Comparison of ENCODE assay signal across 25 cellular contexts in genomic region chr12:44795970-44796369, GRCh38.
"Had no signal": no experiment of that assay in that cellular context is flagged by ENCODE, and none has a peak within 500 bp of the region (broad histone marks: within the 10 kb centered on the region; RNA-seq: fewer than 3 reads in every experiment).

No MANE protein-coding gene starts in this region.

- H3K27me3 ChIP-seq: colonic mucosa, esophagus squamous epithelium, gastrocnemius medialis, heart right ventricle, left lung had no signal

- H3K36me3 ChIP-seq: colonic mucosa, esophagus squamous epithelium, gastrocnemius medialis, heart right ventricle, left lung, lower lobe of right lung had no signal

- FAIRE-seq: endometrium, islet of Langerhans, keratinocyte had no signal

- H3K9me3 ChIP-seq: colonic mucosa, esophagus squamous epithelium, gastrocnemius medialis, left lung, lower lobe of right lung, mucosa of descending colon had no signal

- H3K27ac ChIP-seq: colonic mucosa, epithelial cell of prostate, esophagus squamous epithelium, gastrocnemius medialis, heart right ventricle, left lung, lower lobe of right lung had no signal

- ATAC-seq: effector memory CD8-positive, alpha-beta T cell; esophagus mucosa; gastrocnemius medialis; heart right ventricle; left cardiac atrium; left lung; left ventricle myocardium superior; lower lobe of right lung; mucosa of descending colon had no signal

- DNase-seq: colonic mucosa; cortex of kidney; effector CD8-positive, alpha-beta T cell; effector memory CD8-positive, alpha-beta T cell; endodermal cell; erythroblast; esophagus squamous epithelium; foreskin fibroblast; foreskin melanocyte; gastrocnemius medialis; glutamatergic neuron; head of caudate nucleus; heart right ventricle; hippocampal formation; left cardiac atrium; left lung; left ventricle myocardium superior; lower lobe of right lung; mesenchymal stem cell; mucosa of descending colon had no signal

- H3K4me1 ChIP-seq: colonic mucosa, esophagus squamous epithelium, gastrocnemius medialis, heart right ventricle, left lung, lower lobe of right lung had no signal

- H3K4me3 ChIP-seq: colonic mucosa, esophagus squamous epithelium, gastrocnemius medialis, heart right ventricle, left lung, lower lobe of right lung, mucosa of descending colon had no signal
